Comparison of ENCODE assay signal across 22 cellular contexts in genomic region chr5:44236040-44236439, GRCh38.
DNase-seq lines count a peak whose midpoint lies in the region; ATAC-seq, FAIRE-seq and TF ChIP-seq lines count a peak whose summit lies in the region.
"Had no signal": no experiment of that assay in that cellular context is flagged by ENCODE, and none has a peak within 500 bp of the region (broad histone marks: within the 10 kb centered on the region; RNA-seq: fewer than 3 reads in every experiment).

No MANE protein-coding gene starts in this region.

- DNase-seq in H1 (ENCODE audit: low read depth in 1 of 2, low spot score in 2 of 2) = no peak
- DNase-seq in neuronal stem cell (ENCODE audit: low spot score) = no peak
- no peak for DNase-seq in GM23338 (ENCODE audit: low spot score)
- DNase-seq in NCI-H345 (lab: John Stamatoyannopoulos, UW) = no peak
- no peak for DNase-seq in AML-193 (lab: John Stamatoyannopoulos, UW)
- DNase-seq: Caco-2; CD4-positive, CD25-positive, alpha-beta regulatory T cell; CD8-positive, alpha-beta T cell; DMS 273 treated with DMSO at 0.1 percent for 48 hours; DMS79; EL; GF-D8; GOT3; H7 had no signal

- no peaks in the 10 kb centered on the region for H3K27me3 Mint-ChIP-seq in GM23338 (ENCODE audit: insufficient read depth, low read depth, poor library complexity)
- H3K27me3 Mint-ChIP-seq: B cell; CD4-positive, CD25-positive, alpha-beta regulatory T cell had no signal

- H3K79me2 ChIP-seq in H1 (ENCODE audit: control insufficient read depth in 1 of 2, insufficient read depth in 2 of 2, low read length in 2 of 2) = no peaks in the 10 kb centered on the region
- H3K79me2 ChIP-seq in GM23338 (replicated peaks; ENCODE audit: insufficient read depth) = no peaks in the 10 kb centered on the region

- H3K9me3 Mint-ChIP-seq in GM23338 = no peaks in the 10 kb centered on the region

- no peaks in the 10 kb centered on the region for H3F3A ChIP-seq in GM23338 (replicated peaks; ENCODE audit: low read depth)

- H2AFZ ChIP-seq in H1 (ENCODE audit: low read length) (no peak overlapping the region), neuronal stem cell (ENCODE audit: low read length) (no peak overlapping the region), GM23338 (no peak overlapping the region)

- H3K27ac Mint-ChIP-seq in GM23338 = no peak overlapping the region
- H3K27ac Mint-ChIP-seq: B cell; CD4-positive, CD25-positive, alpha-beta regulatory T cell; CD8-positive, alpha-beta T cell had no signal

- no peak for TF ChIP-seq CTCF in H1 (IDR thresholded peaks at IDR 0.05; ENCODE audit: control extremely low read depth in 1 of 3, insufficient read depth in 1 of 3, low read depth in 1 of 3, low read length in 3 of 3)
- no peak for TF ChIP-seq CTCF in GM23338 (conservative IDR thresholded peaks at IDR 0.05; ENCODE audit: low read depth in 2 of 2)

- H3K27me3 ChIP-seq in HUES6 (ENCODE audit: control insufficient read depth, insufficient read depth, low read length) (no peaks in the 10 kb centered on the region), H1 (replicated peaks in 1 of 4; ENCODE audit: control insufficient read depth in 3 of 4, extremely low read depth in 1 of 4, insufficient read depth in 3 of 4, low read length in 3 of 4) (no peaks in the 10 kb centered on the region), neuronal stem cell (ENCODE audit: control insufficient read depth in 3 of 3, insufficient read depth in 3 of 3, low read depth in 1 of 3, low read length in 3 of 3) (no peaks in the 10 kb centered on the region), GM23338 (ENCODE audit: insufficient read depth) (no peaks in the 10 kb centered on the region)
- H3K27me3 ChIP-seq: BLaER1 had no signal

- peak overlapping the region; percentile 15 for H3K9ac ChIP-seq in HUES6 (ENCODE audit: low read length)
- H3K9ac ChIP-seq in H1 (replicated peaks in 1 of 4; ENCODE audit: extremely low read depth in 1 of 4, low read depth in 3 of 4, low read length in 3 of 4) = no peak overlapping the region
- H3K9ac ChIP-seq in neuronal stem cell (ENCODE audit: low read depth, low read length, poor library complexity) = no peak overlapping the region
- H3K9ac ChIP-seq: BLaER1 had no signal

- H3K4me3 ChIP-seq in HUES6 (ENCODE audit: low read depth, low read length) (no peak overlapping the region), H1 (ENCODE audit: extremely low read depth in 1 of 4, insufficient read depth in 2 of 4, low read depth in 3 of 4, low read length in 4 of 4) (no peak overlapping the region), neuronal stem cell (ENCODE audit: low read length in 2 of 2) (no peak overlapping the region), GM23338 (no peak overlapping the region)
- H3K4me3 ChIP-seq: BLaER1 had no signal

- H3K4me3 Mint-ChIP-seq in GM23338 = no peak overlapping the region
- H3K4me3 Mint-ChIP-seq: B cell; CD4-positive, CD25-positive, alpha-beta regulatory T cell; CD8-positive, alpha-beta T cell had no signal

- peaks cover 23% of the 10 kb centered on the region for H3K4me1 ChIP-seq in HUES6 (ENCODE audit: control insufficient read depth, insufficient read depth, low read length)
- peaks cover 0 to 3% (median 0%) of the 10 kb centered on the region in 4 experiments; a peak in 1 of 7 replicates for H3K4me1 ChIP-seq in H1 (replicated peaks in 1 of 4; ENCODE audit: control insufficient read depth in 3 of 4, insufficient read depth in 4 of 4, low read length in 3 of 4)
- no peaks in the 10 kb centered on the region for H3K4me1 ChIP-seq in neuronal stem cell (ENCODE audit: control insufficient read depth in 2 of 2, insufficient read depth in 1 of 2, low read depth in 1 of 2, low read length in 2 of 2)
- peaks cover 18% of the 10 kb centered on the region for H3K4me1 ChIP-seq in GM23338 (ENCODE audit: insufficient read depth)
- H3K4me1 ChIP-seq: Caco-2 had no signal

- no peak for TF ChIP-seq EP300 in H1 (IDR thresholded peaks at IDR 0.05; ENCODE audit: borderline replicate concordance in 1 of 2, low read depth in 2 of 2, low read length in 2 of 2)

- H3K36me3 ChIP-seq in HUES6 (ENCODE audit: control insufficient read depth, insufficient read depth, low read length) = peaks cover 4% of the 10 kb centered on the region; the same call in 1 of the 2 replicates
- H3K36me3 ChIP-seq in H1 (ENCODE audit: control insufficient read depth in 2 of 4, insufficient read depth in 4 of 4, low read length in 3 of 4) = no peaks in the 10 kb centered on the region
- H3K36me3 ChIP-seq in neuronal stem cell (replicated peaks in 1 of 2; ENCODE audit: control insufficient read depth in 2 of 2, insufficient read depth in 2 of 2, low read length in 2 of 2) = no peaks in the 10 kb centered on the region
- no peaks in the 10 kb centered on the region for H3K36me3 ChIP-seq in GM23338 (ENCODE audit: insufficient read depth)
- H3K36me3 ChIP-seq: BLaER1 had no signal

- H4K91ac ChIP-seq in H1 (replicated peaks; ENCODE audit: insufficient read length, low read length) = peak overlapping the region; percentile 55
- H4K91ac ChIP-seq in neuronal stem cell (ENCODE audit: low read depth, low read length, poor library complexity) = no peak overlapping the region

- H3K4me1 Mint-ChIP-seq in GM23338 = peaks cover 27% of the 10 kb centered on the region
- H3K4me1 Mint-ChIP-seq: B cell; CD4-positive, CD25-positive, alpha-beta regulatory T cell had no signal

- POLR2A ChIA-PET in H1 (lab: Charles Lee; ENCODE audit: partially characterized antibody) = no interaction called here

- H3K27ac ChIP-seq in HUES6 (ENCODE audit: low read depth, low read length) = peak overlapping the region; percentile 77; the same call in 1 of the 2 replicates
- no peak overlapping the region for H3K27ac ChIP-seq in H1 (ENCODE audit: low read depth, low read length)
- H3K27ac ChIP-seq in neuronal stem cell (replicated peaks; ENCODE audit: low read length) = no peak overlapping the region
- no peak overlapping the region for H3K27ac ChIP-seq in GM23338 (ENCODE audit: low read depth)
- H3K27ac ChIP-seq: BLaER1, C4-2B had no signal

- H4K8ac ChIP-seq in H1 (ENCODE audit: extremely low read depth, insufficient read depth, low read length) (no peak overlapping the region), neuronal stem cell (ENCODE audit: low read depth, low read length) (no peak overlapping the region)

- H3K4ac ChIP-seq in H1 (replicated peaks; ENCODE audit: insufficient read length, low read depth, low read length) = no peak overlapping the region
- no peak overlapping the region for H3K4ac ChIP-seq in neuronal stem cell (ENCODE audit: low read length)

- H2BK5ac ChIP-seq in H1 (ENCODE audit: low read depth, low read length) (peak overlapping the region; percentile 15; the same call in 1 of the 2 replicates), neuronal stem cell (ENCODE audit: low read length) (no peak overlapping the region)

- H3K36me3 Mint-ChIP-seq in GM23338 (ENCODE audit: low read depth) = no peaks in the 10 kb centered on the region
- H3K36me3 Mint-ChIP-seq: CD4-positive, CD25-positive, alpha-beta regulatory T cell; CD8-positive, alpha-beta T cell had no signal

- H2BK15ac ChIP-seq in H1 (ENCODE audit: low read length) (no peak overlapping the region), neuronal stem cell (ENCODE audit: low read length) (no peak overlapping the region)

- TF ChIP-seq POLR2A in H1 (IDR thresholded peaks at IDR 0.05; ENCODE audit: control extremely low read depth in 1 of 2, low read depth in 2 of 2, low read length in 2 of 2) = no peak

- CTCF ChIA-PET in H1 (lab: Charles Lee; ENCODE audit: partially characterized antibody) = no interaction called here

- WGBS in H1 (ENCODE audit: extremely low coverage in 1 of 2, insufficient coverage in 1 of 2, insufficient read length in 1 of 2, insufficient replicate concordance in 2 of 2, low coverage in 1 of 2, low lambda C conversion rate in 2 of 2, missing lambda C conversion rate in 1 of 2), 2 experiments = 89% methylated on average over 4 of the region's 4 CpGs; no CpG with 5 or more reads in 1 of the 2 experiments
- WGBS in neuronal stem cell (ENCODE audit: extremely low coverage in 2 of 2, insufficient read length in 2 of 2, insufficient replicate concordance in 1 of 2), 2 donors = no CpG with 5 or more reads among the region's 4 CpGs

- no peaks in the 10 kb centered on the region for H4K20me1 ChIP-seq in H1 (replicated peaks in 1 of 2; ENCODE audit: control insufficient read depth in 1 of 2, insufficient read depth in 2 of 2, low read length in 2 of 2)
- no peaks in the 10 kb centered on the region for H4K20me1 ChIP-seq in GM23338 (replicated peaks; ENCODE audit: insufficient read depth)
- H4K20me1 ChIP-seq: BLaER1 had no signal

- H3K23ac ChIP-seq in H1 (ENCODE audit: insufficient read length) (no peak overlapping the region), neuronal stem cell (ENCODE audit: low read depth, low read length, poor library complexity) (no peak overlapping the region)

- no peaks in the 10 kb centered on the region; the same call in 1 of the 2 replicates for H3K9me2 ChIP-seq in GM23338 (ENCODE audit: insufficient read depth)

- H2BK20ac ChIP-seq in H1 (ENCODE audit: low read length) = no peak overlapping the region

- no peaks in the 10 kb centered on the region for H3K23me2 ChIP-seq in H1 (ENCODE audit: low read depth, low read length)

- H2AK5ac ChIP-seq in H1 (ENCODE audit: low read depth, low read length) = no peak overlapping the region
- peak overlapping the region; percentile 74 for H2AK5ac ChIP-seq in neuronal stem cell (ENCODE audit: low read depth, low read length)

- H4K5ac ChIP-seq in H1 (ENCODE audit: insufficient read length, low read depth, low read length) = no peak overlapping the region

- H3K9me3 ChIP-seq in HUES6 (ENCODE audit: control insufficient read depth, insufficient read depth, low read depth, low read length) (peaks cover 8% of the 10 kb centered on the region; the same call in 1 of the 2 replicates), H1 (ENCODE audit: insufficient read depth in 2 of 2, low read depth in 1 of 2, low read length in 1 of 2) (no peaks in the 10 kb centered on the region), neuronal stem cell (replicated peaks in 1 of 2; ENCODE audit: control insufficient read depth in 2 of 2, insufficient read depth in 1 of 2, low read depth in 1 of 2, low read length in 2 of 2) (peaks cover 0 to 2% of the 10 kb centered on the region in 2 donors)
- H3K9me3 ChIP-seq: BLaER1, Caco-2 had no signal

- no peak for TF ChIP-seq RAD21 in H1 (IDR thresholded peaks at IDR 0.05 in 1 of 2, conservative IDR thresholded peaks at IDR 0.05 in 1 of 2; ENCODE audit: low read depth in 2 of 2, low read length in 2 of 2)

- H3K4me2 ChIP-seq in H1 (ENCODE audit: insufficient read depth in 1 of 2, low read depth in 2 of 2, low read length in 2 of 2) = no peak overlapping the region
- no peak overlapping the region for H3K4me2 ChIP-seq in neuronal stem cell (ENCODE audit: insufficient read depth, low read length, poor library complexity, severe bottlenecking)
- H3K4me2 ChIP-seq in GM23338 = no peak overlapping the region
- H3K4me2 ChIP-seq: BLaER1 had no signal

- no peak for ATAC-seq in GM23338
- ATAC-seq: CD8-positive, alpha-beta T cell; HCT116 had no signal

- H3K79me1 ChIP-seq in H1 (ENCODE audit: low read depth, low read length) (no peaks in the 10 kb centered on the region), neuronal stem cell (ENCODE audit: low read depth, low read length) (no peaks in the 10 kb centered on the region)

- FAIRE-seq in H1 (lab: Jason Lieb, UNC) = no peak
- FAIRE-seq: D721Med, GM12891, GM18507 had no signal

- no peak overlapping the region for H3K18ac ChIP-seq in H1 (ENCODE audit: extremely low read depth, low read length)
- no peak overlapping the region for H3K18ac ChIP-seq in neuronal stem cell (ENCODE audit: low read length)

- H3K56ac ChIP-seq in H1 (replicated peaks; ENCODE audit: insufficient read length, low read depth, low read length) = no peak overlapping the region

- H2BK120ac ChIP-seq in H1 (replicated peaks; ENCODE audit: low read depth, low read length) (no peak overlapping the region), neuronal stem cell (ENCODE audit: low read depth, low read length) (no peak overlapping the region)

- H3K14ac ChIP-seq in H1 (ENCODE audit: insufficient read length) (no peak overlapping the region), neuronal stem cell (ENCODE audit: low read length) (peak overlapping the region; percentile 63)

- H2BK12ac ChIP-seq in H1 (ENCODE audit: low read depth, low read length) = no peak overlapping the region
- no peak overlapping the region for H2BK12ac ChIP-seq in neuronal stem cell (ENCODE audit: low read length)
